In the genomic region with DNA sequence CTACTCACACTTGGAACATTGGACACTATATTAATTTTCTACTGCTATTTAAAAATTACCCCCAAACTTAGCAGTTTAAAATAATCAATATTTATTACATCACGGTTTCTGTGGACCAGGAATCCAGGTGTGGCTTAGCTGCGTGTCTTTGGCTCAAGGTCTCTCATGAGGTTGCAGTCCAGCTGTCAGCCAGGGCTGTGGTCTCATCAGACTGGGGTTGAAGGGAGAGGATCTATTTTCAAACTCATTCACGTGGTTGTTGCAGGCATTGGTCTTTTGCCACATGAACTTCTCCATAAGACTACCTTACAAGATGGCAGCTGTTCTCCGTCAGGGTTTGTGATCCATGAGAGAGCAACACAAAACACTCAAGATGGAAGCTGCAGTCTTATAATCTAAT, we compare ENCODE assay signal across 5 cellular contexts.
"Had no signal": no experiment of that assay in that cellular context is flagged by ENCODE, and none has a peak within 500 bp of the region (broad histone marks: within the 10 kb centered on the region; RNA-seq: fewer than 3 reads in every experiment).

No MANE protein-coding gene starts in this region.

- H2AFZ ChIP-seq: GM23338 had no signal

- H3K4me3 ChIP-seq: GM23338 had no signal

- DNase-seq: H9, HCEC 1CT, KBM-7 had no signal

- H3K4me2 ChIP-seq: GM23338, KMS-11 had no signal

- H3K27ac ChIP-seq: KMS-11 had no signal

- ATAC-seq: GM23338 had no signal

- H3K9ac ChIP-seq: KMS-11 had no signal
